Comparison of ENCODE assay signal across 26 cellular contexts in the genomic region with DNA sequence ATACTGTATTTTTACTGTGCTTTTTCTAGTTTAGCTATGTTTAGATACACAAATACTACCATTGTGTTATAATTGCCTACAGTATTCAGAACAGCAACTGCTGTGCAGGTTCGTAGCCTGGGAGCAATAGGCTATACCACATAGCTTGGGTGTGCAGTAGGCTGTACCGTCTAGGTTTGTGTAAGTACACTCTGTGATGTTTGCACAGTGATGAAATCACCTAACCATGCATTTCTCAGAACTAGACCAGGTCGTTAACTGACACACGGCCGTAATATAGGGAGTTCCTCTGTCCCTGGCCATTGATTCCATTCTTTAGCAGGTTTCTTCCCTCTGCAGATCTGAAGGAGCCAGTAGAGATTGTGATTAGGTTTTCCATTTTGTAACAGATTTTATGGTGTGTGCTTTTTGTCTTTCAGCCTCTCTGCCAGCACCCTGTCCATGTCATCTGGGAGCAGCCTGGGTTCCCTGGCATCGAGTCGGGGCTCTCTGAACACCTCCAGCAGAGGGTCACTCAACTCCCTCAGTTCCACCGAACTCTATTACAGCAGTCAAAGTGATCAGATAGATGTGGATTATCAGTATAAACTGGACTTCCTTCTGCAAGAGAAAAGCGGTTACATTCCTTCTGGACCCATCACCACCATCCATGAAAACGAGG. TPM values are rescaled to one million over a fixed set of nuclear protein-coding genes. Genes with fewer than 3 reads are reported as not detected.
A peak's percentile ranks its signal among the peaks of the same experiment; 100 is the strongest.
DNase-seq lines count a peak whose midpoint lies in the region; ATAC-seq and TF ChIP-seq lines count a peak whose summit lies in the region.
"Had no signal": no experiment of that assay in that cellular context is flagged by ENCODE, and none has a peak within 500 bp of the region (broad histone marks: within the 10 kb centered on the region; RNA-seq: fewer than 3 reads in every experiment).

No MANE protein-coding gene starts in this region.

- no peak for ATAC-seq in GM21367 (IDR thresholded peaks at IDR 0.05; ENCODE audit: unreplicated experiment)
- ATAC-seq: CD8-positive, alpha-beta T cell; effector memory CD8-positive, alpha-beta T cell; Right ventricle myocardium inferior; stimulated activated naive CD8-positive, alpha-beta T cell treated with anti-CD3 and anti-CD28 coated beads, Interleukin-15, amount 100 ng/mL, for 72 hours had no signal

- H3K36me3 ChIP-seq in colonic mucosa, result no peaks in the 10 kb centered on the region

- no peak overlapping the region for H3K9ac ChIP-seq in colonic mucosa (ENCODE audit: low read depth in 2 of 2, low read length in 2 of 2)

- H3K27ac Mint-ChIP-seq in nephron progenitor cell, result peak overlapping the region; percentile 71
- no peak overlapping the region for H3K27ac Mint-ChIP-seq in activated naive CD8-positive, alpha-beta T cell treated with anti-CD3 and anti-CD28 coated beads for 36 hours
- H3K27ac Mint-ChIP-seq: CD8-positive, alpha-beta T cell; effector memory CD8-positive, alpha-beta T cell; stimulated activated naive CD8-positive, alpha-beta T cell treated with anti-CD3 and anti-CD28 coated beads, Interleukin-15, amount 100 ng/mL, for 72 hours had no signal

- H3K36me3 Mint-ChIP-seq in nephron progenitor cell (ENCODE audit: low read depth), result peaks cover 31% of the 10 kb centered on the region
- H3K36me3 Mint-ChIP-seq in activated naive CD8-positive, alpha-beta T cell treated with anti-CD3 and anti-CD28 coated beads for 36 hours, result no peaks in the 10 kb centered on the region
- H3K36me3 Mint-ChIP-seq: CD8-positive, alpha-beta T cell had no signal

- no peak for TF ChIP-seq CTCF in colonic mucosa (IDR thresholded peaks at IDR 0.05)
- no peak for TF ChIP-seq CTCF in nephron progenitor cell (IDR thresholded peaks at IDR 0.05)

- DNase-seq in DMS153 (lab: John Stamatoyannopoulos, UW), result peak; percentile 61
- DNase-seq in NCI-H2029 (lab: John Stamatoyannopoulos, UW), result peak; percentile 19
- peak; percentile 53 for DNase-seq in colonic mucosa
- DNase-seq in nephron progenitor cell, result no peak
- no peak for DNase-seq in activated naive CD8-positive, alpha-beta T cell treated with anti-CD3 and anti-CD28 coated beads for 36 hours
- no peak for DNase-seq in central memory CD4-positive, alpha-beta T cell
- DNase-seq in HK-2 (ENCODE audit: unreplicated experiment), result no peak
- DNase-seq: activated naive CD4-positive, alpha-beta T cell treated with anti-CD3 and anti-CD28 coated beads, Interleukin-2, amount 50 U/mL, for 16 hours; CD8-positive, alpha-beta T cell; effector memory CD8-positive, alpha-beta T cell; H7; NCI-H1105 treated with DMSO at 0.1 percent for 48 hours; NCI-H446; stimulated activated CD4-positive, alpha-beta T cell treated with anti-CD3 and anti-CD28 coated beads, Interleukin-4, amount 100 ng/mL, for 24 hours; stimulated activated naive CD8-positive, alpha-beta T cell treated with anti-CD3 and anti-CD28 coated beads, Interleukin-15, amount 100 ng/mL, for 72 hours; trophoblast cell had no signal

- H3K4me3 Mint-ChIP-seq in nephron progenitor cell, result no peak overlapping the region
- no peak overlapping the region for H3K4me3 Mint-ChIP-seq in activated naive CD8-positive, alpha-beta T cell treated with anti-CD3 and anti-CD28 coated beads for 36 hours
- H3K4me3 Mint-ChIP-seq: CD8-positive, alpha-beta T cell; effector memory CD8-positive, alpha-beta T cell; neural crest cell; stimulated activated naive CD8-positive, alpha-beta T cell treated with anti-CD3 and anti-CD28 coated beads, Interleukin-15, amount 100 ng/mL, for 72 hours had no signal

- no peaks in the 10 kb centered on the region for H3K4me1 ChIP-seq in colonic mucosa

- H3K9me3 ChIP-seq in colonic mucosa, result no peaks in the 10 kb centered on the region
- H3K9me3 ChIP-seq: ascending aorta had no signal

- no peaks in the 10 kb centered on the region for H3K27me3 ChIP-seq in colonic mucosa
- H3K27me3 ChIP-seq: ascending aorta had no signal

- no peak overlapping the region for H3K27ac ChIP-seq in colonic mucosa
- H3K27ac ChIP-seq: ascending aorta had no signal

- H3K4me3 ChIP-seq in colonic mucosa, result no peak overlapping the region
- H3K4me3 ChIP-seq: ascending aorta had no signal

- no peaks in the 10 kb centered on the region for H3K9me3 Mint-ChIP-seq in nephron progenitor cell
- H3K9me3 Mint-ChIP-seq in activated naive CD8-positive, alpha-beta T cell treated with anti-CD3 and anti-CD28 coated beads for 36 hours, result no peaks in the 10 kb centered on the region
- H3K9me3 Mint-ChIP-seq: CD8-positive, alpha-beta T cell; effector memory CD8-positive, alpha-beta T cell; neural crest cell; stimulated activated naive CD8-positive, alpha-beta T cell treated with anti-CD3 and anti-CD28 coated beads, Interleukin-15, amount 100 ng/mL, for 72 hours had no signal

- H3K27me3 Mint-ChIP-seq in nephron progenitor cell (ENCODE audit: low read depth, poor library complexity), result no peaks in the 10 kb centered on the region
- no peaks in the 10 kb centered on the region for H3K27me3 Mint-ChIP-seq in activated naive CD8-positive, alpha-beta T cell treated with anti-CD3 and anti-CD28 coated beads for 36 hours
- H3K27me3 Mint-ChIP-seq: stimulated activated naive CD8-positive, alpha-beta T cell treated with anti-CD3 and anti-CD28 coated beads, Interleukin-15, amount 100 ng/mL, for 72 hours had no signal

- peaks cover 40% of the 10 kb centered on the region for H3K4me1 Mint-ChIP-seq in nephron progenitor cell
- peaks cover 5% of the 10 kb centered on the region for H3K4me1 Mint-ChIP-seq in activated naive CD8-positive, alpha-beta T cell treated with anti-CD3 and anti-CD28 coated beads for 36 hours

- intact Hi-C loops in colonic mucosa (cut with DNase I), result loop anchor here (2.0 to 10.0 kb wide), 4 partner anchors 144 to 776 kb away; no protein-coding TSS in a partner anchor

RNA-seq across cellular contexts. Expression of gene CLDN22, which starts 59.5 kb away (rescaled TPM):
- total RNA-seq in colonic mucosa, result not detected
- not detected for total RNA-seq in activated naive CD8-positive, alpha-beta T cell treated with anti-CD3 and anti-CD28 coated beads for 36 hours
- total RNA-seq: ascending aorta; CD8-positive, alpha-beta T cell; chondrocyte; Daoy; H7; HT1080; kidney epithelial cell; LHCN-M2; neural crest cell; pulmonary artery endothelial cell; Right ventricle myocardium inferior had no signal

Comparison
In these comparisons a context has a peak if more than half of its experiments do, and no peak if none do; other contexts are left out.
1. DNase-seq: peak in DMS153 (single experiment), NCI-H2029 (single experiment) and colonic mucosa (single experiment); none in nephron progenitor cell (single experiment), activated naive CD8-positive, alpha-beta T cell treated with anti-CD3 and anti-CD28 coated beads for 36 hours (single experiment), central memory CD4-positive, alpha-beta T cell (single experiment) and HK-2 (single experiment).